ENCODE assay signal across 13 cellular contexts in genomic region chr17:31401456-31402254, GRCh38.
"Had no signal": no experiment of that assay in that cellular context is flagged by ENCODE, and none has a peak within 500 bp of the region (broad histone marks: within the 10 kb centered on the region; RNA-seq: fewer than 3 reads in every experiment).

No MANE protein-coding gene starts in this region.

- DNase-seq: activated CD8-positive, alpha-beta memory T cell treated with anti-CD3 and anti-CD28 coated beads, Interleukin-2, amount 50 U/mL, for 48 hours; activated CD8-positive, alpha-beta T cell treated with anti-CD3 and anti-CD28 coated beads for 36 hours; activated naive CD4-positive, alpha-beta T cell treated with anti-CD3 and anti-CD28 coated beads, Interleukin-2, amount 10 ng/mL, durations not matched to agents 7 days and 5 days; central memory CD4-positive, alpha-beta T cell; dermis blood vessel endothelial cell; immature natural killer cell; naive thymus-derived CD4-positive, alpha-beta T cell; small intestine; T-helper 9 cell had no signal

- ATAC-seq: activated CD8-positive, alpha-beta T cell treated with anti-CD3 and anti-CD28 coated beads for 36 hours; esophagus mucosa; naive thymus-derived CD4-positive, alpha-beta T cell; right cardiac atrium; stimulated activated memory B cell treated with anti-CD40 and anti-IgM and Interleukin-4, amounts not matched to agents 10 μg/mL and 1 μg/mL and 100 μg/mL, for 72 hours had no signal

- H3K4me3 ChIP-seq: tibial nerve had no signal

- H3K4me1 ChIP-seq: tibial nerve had no signal

- H3K27ac ChIP-seq: tibial nerve had no signal

- H3K27me3 ChIP-seq: tibial nerve had no signal

- FAIRE-seq: small intestine had no signal

- H3K36me3 ChIP-seq: tibial nerve had no signal

- H3K9me3 ChIP-seq: tibial nerve had no signal
